In genomic region chr2:168194784-168195522, GRCh38 we compare ENCODE assay signal across 8 cellular contexts. TPM values are rescaled to one million over a fixed set of nuclear protein-coding genes. Genes with fewer than 3 reads are reported as not detected.
DNase-seq lines count a peak whose midpoint lies in the region; ATAC-seq and TF ChIP-seq lines count a peak whose summit lies in the region.

No MANE protein-coding gene starts in this region.

- POLR2A ChIA-PET in HEK293T (lab: Yijun Ruan, JAX), result no interaction called here

- CTCF ChIA-PET in HEK293T (lab: Yijun Ruan, JAX), result interaction anchor here (0.7 kb wide), 1 partner anchor 256 kb away, joined by 3 read pairs; no protein-coding TSS in a partner anchor

- no peak for TF ChIP-seq CTCF in GM10266 (IDR thresholded peaks at IDR 0.05; ENCODE audit: control insufficient read depth, insufficient read depth, low read depth, missing control alignments)

- intact Hi-C loops in Right ventricle myocardium superior (cut with DNase I), result no loop called here

- ATAC-seq in GM21360 (IDR thresholded peaks at IDR 0.05; ENCODE audit: unreplicated experiment), result peak; percentile 94
- peak; percentile 91 for ATAC-seq in HG03457 (IDR thresholded peaks at IDR 0.05; ENCODE audit: unreplicated experiment)
- ATAC-seq in Right ventricle myocardium superior (ENCODE audit: poor library complexity), result no peak

- peak; percentile 62 for DNase-seq in GM10266 (ENCODE audit: extremely low spot score)
- DNase-seq in amniotic stem cell (lab: John Stamatoyannopoulos, UW), result peak; percentile 14
- DNase-seq in HEK293T (ENCODE audit: extremely low spot score), result no peak
- DNase-seq in NCI-H1092 (lab: John Stamatoyannopoulos, UW), result no peak
- DNase-seq in DMS153 treated with DMSO at 0.1 percent for 48 hours (lab: John Stamatoyannopoulos, UW; ENCODE audit: unreplicated experiment), result no peak
- no peak for DNase-seq in Right ventricle myocardium superior

TF ChIP-seq in HEK293T, 16 proteins besides CTCF, POLR2A, EP300 and RAD21:
- TF ChIP-seq FOXA1 (IDR thresholded peaks at IDR 0.05) (no peak), BHLHE40 (IDR thresholded peaks at IDR 0.05; ENCODE audit: borderline replicate concordance) (no peak)

RNA-seq across cellular contexts. Expression of gene STK39, which starts 52.4 kb away (rescaled TPM):
- 16.9 TPM for total RNA-seq in Right ventricle myocardium superior

Comparison
In these comparisons a context has a peak if more than half of its experiments do, and no peak if none do; other contexts are left out.
1. DNase-seq: peak in GM10266 (single experiment) and amniotic stem cell (single experiment); none in HEK293T (single experiment), NCI-H1092 (single experiment), DMS153 treated with DMSO at 0.1 percent for 48 hours (single experiment) and Right ventricle myocardium superior (single experiment).